ENCODE assay signal across 8 cellular contexts in the genomic region with DNA sequence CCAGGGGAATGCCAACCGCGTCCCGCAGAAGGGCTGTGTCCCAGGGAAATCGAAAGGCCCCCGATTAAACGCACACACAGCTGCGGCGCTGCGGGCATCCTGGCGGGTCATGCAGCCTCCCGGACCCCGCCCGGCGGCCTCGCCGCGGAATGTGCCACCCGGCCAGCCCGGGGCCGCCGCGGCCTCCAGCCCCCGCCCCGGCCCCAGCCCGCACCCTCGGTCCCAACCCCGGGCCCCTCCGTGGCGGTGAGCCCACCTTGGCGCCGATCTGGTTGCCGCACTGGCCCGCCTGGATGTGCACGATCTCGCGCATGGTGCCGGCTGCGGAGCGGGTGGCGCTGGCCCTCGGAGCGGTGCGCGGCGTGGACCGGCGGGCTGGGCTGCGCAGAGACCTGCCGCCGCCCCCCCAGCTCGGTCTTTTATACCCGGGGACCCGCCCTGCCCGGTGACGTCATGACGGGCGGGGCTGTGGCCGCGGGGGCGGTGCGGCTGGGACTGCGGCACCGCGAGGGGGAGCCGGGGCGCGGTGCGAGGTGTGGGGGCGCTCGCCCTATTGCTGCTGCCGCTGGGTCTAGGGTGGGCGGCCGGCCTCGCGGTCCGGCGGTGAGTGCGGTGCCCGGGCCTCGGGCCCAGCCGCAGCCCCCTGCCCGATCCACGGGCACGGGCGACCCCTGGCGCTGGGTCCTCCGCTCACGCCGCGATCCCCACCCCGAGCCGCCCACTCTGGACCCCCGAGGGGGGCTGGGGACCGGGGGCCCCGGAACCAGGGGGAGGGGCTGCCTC. TPM values are rescaled to one million over a fixed set of nuclear protein-coding genes. Genes with fewer than 3 reads are reported as not detected.
A peak's percentile ranks its signal among the peaks of the same experiment; 100 is the strongest.
DNase-seq lines count a peak whose midpoint lies in the region; ATAC-seq and TF ChIP-seq lines count a peak whose summit lies in the region.

A gene (minus strand): TSS at position 394 of the 783 bp plus-strand sequence. CDS start 81 bp downstream, at position 313.

- H3K4me1 ChIP-seq in PC-3 (ENCODE audit: insufficient read depth, low read length), result peaks cover 12% of the 10 kb centered on the region
- peaks cover 15 to 17% of the 10 kb centered on the region in 2 donors for H3K4me1 ChIP-seq in naive thymus-derived CD4-positive, alpha-beta T cell (ENCODE audit: control insufficient read depth in 2 of 2, insufficient read depth in 2 of 2, low read length in 2 of 2)

- H3K9me3 ChIP-seq in PC-3 (ENCODE audit: low read length), result no peaks in the 10 kb centered on the region
- no peaks in the 10 kb centered on the region for H3K9me3 ChIP-seq in naive thymus-derived CD4-positive, alpha-beta T cell (ENCODE audit: control insufficient read depth in 2 of 3, low read length in 3 of 3)

- H3F3A ChIP-seq in PC-3 (ENCODE audit: low read length, unreplicated experiment), result no peaks in the 10 kb centered on the region

- peak within 1 kb of the TSS; percentile 83 for H3K9ac ChIP-seq in PC-3 (ENCODE audit: low read length)

- no peaks in the 10 kb centered on the region for H3K9me2 ChIP-seq in PC-3 (replicated peaks; ENCODE audit: low read length)

- intact Hi-C loops in PC-3 (cut with micrococcal nuclease), result loop anchor here (1.0 kb wide), 1 partner anchor 94 kb away; no protein-coding TSS in a partner anchor
- intact Hi-C loops in naive thymus-derived CD4-positive, alpha-beta T cell (cut with micrococcal nuclease), result loop anchor here (1.0 to 2.0 kb wide), 11 partner anchors 31 to 861 kb away; a partner anchor contains a TSS

- ATAC-seq in HG03457 (IDR thresholded peaks at IDR 0.05; ENCODE audit: unreplicated experiment) (peak; percentile 61), PC-3 (peak; percentile 63)
- peak; percentile 87 for ATAC-seq in naive thymus-derived CD4-positive, alpha-beta T cell
- ATAC-seq in stimulated activated naive B cell treated with anti-CD40 and anti-IgM and Interleukin-4, amounts not matched to agents 10 μg/mL and 1 μg/mL and 100 μg/mL, for 72 hours (replicated peaks), result peak; percentile 86 to 89

- H3K27ac Mint-ChIP-seq in naive thymus-derived CD4-positive, alpha-beta T cell, result peak within 1 kb of the TSS; percentile 75 to 96 (median 93)
- peak within 1 kb of the TSS; percentile 83 for H3K27ac Mint-ChIP-seq in stimulated activated naive B cell treated with anti-CD40 and anti-IgM and Interleukin-4, amounts not matched to agents 10 μg/mL and 1 μg/mL and 100 μg/mL, for 72 hours

- H3K4me3 Mint-ChIP-seq in naive thymus-derived CD4-positive, alpha-beta T cell, result peak within 1 kb of the TSS; percentile 81 to 94 (median 92)
- peak within 1 kb of the TSS; percentile 82 for H3K4me3 Mint-ChIP-seq in stimulated activated naive B cell treated with anti-CD40 and anti-IgM and Interleukin-4, amounts not matched to agents 10 μg/mL and 1 μg/mL and 100 μg/mL, for 72 hours

- peak; percentile 91 for DNase-seq in CD1c-positive myeloid dendritic cell (ENCODE audit: extremely low spot score)
- peak; percentile 83 for DNase-seq in GM19240 (ENCODE audit: insufficient read length, low spot score)
- DNase-seq in PC-3, result peak; percentile 81
- peak; percentile 81 for DNase-seq in activated T-helper 1 cell treated with Interleukin-2 at 50 U/mL for 16 hours (ENCODE audit: low read depth)
- DNase-seq in fibroblast of gingiva (ENCODE audit: low read depth), result peak; percentile 88
- peak; percentile 83 to 96 (median 90) for DNase-seq in naive thymus-derived CD4-positive, alpha-beta T cell
- DNase-seq in stimulated activated naive B cell treated with anti-CD40 and anti-IgM and Interleukin-4, amounts not matched to agents 10 μg/mL and 1 μg/mL and 100 μg/mL, for 72 hours, result peak; percentile 72

- CTCF ChIA-PET in PC-3 (lab: Charles Lee), result interaction anchor here (0.5 to 1.4 kb wide), 7 partner anchors 9 to 185 kb away, joined by 3 to 14 read pairs (median 4); no protein-coding TSS in a partner anchor
- CTCF ChIA-PET in naive thymus-derived CD4-positive, alpha-beta T cell (lab: Charles Lee), result interaction anchor here (0.6 to 1.4 kb wide), 4 partner anchors 9 to 94 kb away, joined by 3 to 5 read pairs (median 4); no protein-coding TSS in a partner anchor

- peaks cover 0 to 2% (median 0%) of the 10 kb centered on the region in 11 donors for H3K9me3 Mint-ChIP-seq in naive thymus-derived CD4-positive, alpha-beta T cell
- peaks cover 2 to 4% of the 10 kb centered on the region in 2 donors for H3K9me3 Mint-ChIP-seq in stimulated activated naive B cell treated with anti-CD40 and anti-IgM and Interleukin-4, amounts not matched to agents 10 μg/mL and 1 μg/mL and 100 μg/mL, for 72 hours

- no TSS peak for BruUV-seq in PC-3 (replicated peaks; lab: Mats Ljungman, UMichigan)

- TF ChIP-seq CTCF in PC-3 (conservative IDR thresholded peaks at IDR 0.05; ENCODE audit: low read depth, low read length), result peak; percentile 54

- H3K4me3 ChIP-seq in PC-3 (ENCODE audit: low read length), result peak within 1 kb of the TSS; percentile 92
- H3K4me3 ChIP-seq in naive thymus-derived CD4-positive, alpha-beta T cell (ENCODE audit: low read length), result peak within 1 kb of the TSS; percentile 61

- peak within 1 kb of the TSS; percentile 97 for H3K4me2 ChIP-seq in PC-3 (ENCODE audit: low read length)

- H2AFZ ChIP-seq in PC-3 (ENCODE audit: low read length), result peak within 1 kb of the TSS; percentile 86

- H3K27me3 ChIP-seq in PC-3 (ENCODE audit: low read length), result no peaks in the 10 kb centered on the region
- no peaks in the 10 kb centered on the region for H3K27me3 ChIP-seq in naive thymus-derived CD4-positive, alpha-beta T cell (ENCODE audit: control insufficient read depth in 2 of 2, insufficient read depth in 2 of 2, low read length in 2 of 2)

- peaks cover 8% of the 10 kb centered on the region; the same call in 1 of the 2 replicates for H3K36me3 ChIP-seq in PC-3 (ENCODE audit: low read depth, low read length)
- no peaks in the 10 kb centered on the region for H3K36me3 ChIP-seq in naive thymus-derived CD4-positive, alpha-beta T cell (ENCODE audit: control insufficient read depth in 2 of 3, insufficient read depth in 3 of 3, low read length in 3 of 3)

- peaks cover 4 to 37% (median 33%) of the 10 kb centered on the region in 7 donors for H3K4me1 Mint-ChIP-seq in naive thymus-derived CD4-positive, alpha-beta T cell
- peaks cover 18 to 29% of the 10 kb centered on the region in 2 donors for H3K4me1 Mint-ChIP-seq in stimulated activated naive B cell treated with anti-CD40 and anti-IgM and Interleukin-4, amounts not matched to agents 10 μg/mL and 1 μg/mL and 100 μg/mL, for 72 hours

- 0 out of 2 replicates have a peak within 1 kb of the TSS, but pooled peaks have one; percentile 8 for H3K27ac ChIP-seq in PC-3 (ENCODE audit: low read length)
- H3K27ac ChIP-seq in naive thymus-derived CD4-positive, alpha-beta T cell (ENCODE audit: low read depth, low read length), result peak within 1 kb of the TSS; percentile 86

- no peaks in the 10 kb centered on the region for H4K20me1 ChIP-seq in PC-3 (ENCODE audit: low read length)

- peaks cover 0 to 5% (median 2%) of the 10 kb centered on the region in 5 donors for H3K36me3 Mint-ChIP-seq in naive thymus-derived CD4-positive, alpha-beta T cell
- peaks cover 4 to 19% of the 10 kb centered on the region in 2 donors for H3K36me3 Mint-ChIP-seq in stimulated activated naive B cell treated with anti-CD40 and anti-IgM and Interleukin-4, amounts not matched to agents 10 μg/mL and 1 μg/mL and 100 μg/mL, for 72 hours

- H3K27me3 Mint-ChIP-seq in naive thymus-derived CD4-positive, alpha-beta T cell, result peaks cover 0 to 52% (median 4%) of the 10 kb centered on the region in 5 donors
- peaks cover 6 to 8% of the 10 kb centered on the region in 2 donors for H3K27me3 Mint-ChIP-seq in stimulated activated naive B cell treated with anti-CD40 and anti-IgM and Interleukin-4, amounts not matched to agents 10 μg/mL and 1 μg/mL and 100 μg/mL, for 72 hours

- peaks cover 4% of the 10 kb centered on the region; the same call in 1 of the 2 replicates for H3K79me2 ChIP-seq in PC-3 (ENCODE audit: low read length)

- POLR2A ChIA-PET in PC-3 (lab: Charles Lee; ENCODE audit: unreplicated experiment), result interaction anchor here (0.6 to 0.9 kb wide), 4 partner anchors 19 to 1156 kb away, joined by 3 to 7 read pairs (median 4); no protein-coding TSS in a partner anchor
- POLR2A ChIA-PET in naive thymus-derived CD4-positive, alpha-beta T cell (lab: Charles Lee), result interaction anchor here (0.6 to 1.6 kb wide), 5 partner anchors 38 to 524 kb away, joined by 3 to 7 read pairs (median 4); no protein-coding TSS in a partner anchor

RNA-seq across cellular contexts. Expression of the gene that starts here (rescaled TPM):
- total RNA-seq in PC-3 (2014; rRNA removed), result 66.8 and 70.2 TPM in 2 replicates
- 10 to 100 TPM in 2 of 5 experiments, 1 to 10 TPM in 3; 2.2 to 39.6 (median 3.1) TPM for total RNA-seq in naive thymus-derived CD4-positive, alpha-beta T cell
- polyA plus RNA-seq in naive thymus-derived CD4-positive, alpha-beta T cell, result 1 to 10 TPM; 1.3 to 5.4 TPM

Comparison
In these comparisons a context has a peak if more than half of its experiments do, and no peak if none do; other contexts are left out.
1. Peak in every context shown above with its lines: DNase-seq, ATAC-seq, H3K4me3 ChIP-seq and H3K27ac ChIP-seq.